In genomic region chr20:22257912-22258311, GRCh38 we compare ENCODE assay signal across 8 cellular contexts.
"Had no signal": no experiment of that assay in that cellular context is flagged by ENCODE, and none has a peak within 500 bp of the region (broad histone marks: within the 10 kb centered on the region; RNA-seq: fewer than 3 reads in every experiment).

No MANE protein-coding gene starts in this region.

- FAIRE-seq: H1, H54 had no signal

- H3K27ac ChIP-seq: HL-60, KMS-11 had no signal

- DNase-seq: H9, HCEC 1CT, Kasumi-1, KBM-7 had no signal

- H3K9ac ChIP-seq: KMS-11 had no signal

- H3K4me2 ChIP-seq: KMS-11 had no signal
